ENCODE assay signal across 9 cellular contexts in the genomic region with DNA sequence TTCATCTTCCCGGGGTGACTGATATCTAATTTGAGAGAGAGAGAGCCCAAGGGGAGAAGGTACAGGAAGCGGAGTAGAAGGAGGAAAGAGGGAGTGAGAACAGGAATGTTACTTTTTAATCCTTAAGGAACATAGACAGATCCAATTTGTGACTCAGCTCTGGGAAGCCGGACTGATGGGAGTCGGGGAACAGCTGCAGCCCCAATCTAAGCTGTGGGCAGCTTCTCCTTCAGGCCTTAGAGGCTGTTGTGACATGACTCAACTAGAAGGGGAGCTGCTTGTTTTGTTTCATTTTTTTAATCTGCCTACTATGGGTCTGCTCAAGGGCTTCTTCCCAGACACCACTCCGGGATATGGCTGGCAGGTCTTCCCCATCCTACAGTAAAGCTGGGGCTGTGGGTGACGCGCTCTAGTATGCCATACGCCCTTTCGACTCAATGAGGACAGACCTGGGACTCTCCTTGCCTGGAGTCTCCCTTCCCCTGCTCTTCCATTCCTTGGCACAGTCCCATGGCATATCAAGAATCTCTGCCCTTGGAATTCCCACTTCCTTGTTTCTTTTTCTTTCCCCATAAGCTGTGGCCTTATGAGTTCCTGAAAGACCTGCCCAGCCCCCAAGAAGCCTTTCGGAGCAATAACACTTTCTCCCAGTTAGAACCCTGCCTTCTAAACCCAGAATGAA.
A peak's percentile ranks its signal among the peaks of the same experiment; 100 is the strongest.
DNase-seq lines count a peak whose midpoint lies in the region; ATAC-seq lines count a peak whose summit lies in the region.
"Had no signal": no experiment of that assay in that cellular context is flagged by ENCODE, and none has a peak within 500 bp of the region (broad histone marks: within the 10 kb centered on the region; RNA-seq: fewer than 3 reads in every experiment).

No MANE protein-coding gene starts in this region.

- H3K9me3 ChIP-seq in BLaER1 = no peaks in the 10 kb centered on the region

- H3K9me3 Mint-ChIP-seq in activated CD8-positive, alpha-beta memory T cell treated with anti-CD3 and anti-CD28 coated beads, Interleukin-2, amount 10 ng/mL, durations not matched to agents 7 days and 5 days (ENCODE audit: low read depth) = no peaks in the 10 kb centered on the region

- peak overlapping the region; percentile 59 for H3K4me2 ChIP-seq in BLaER1

- peaks cover 4% of the 10 kb centered on the region for H3K4me1 Mint-ChIP-seq in activated CD8-positive, alpha-beta memory T cell treated with anti-CD3 and anti-CD28 coated beads, Interleukin-2, amount 10 ng/mL, durations not matched to agents 7 days and 5 days

- DNase-seq in Right ventricle myocardium superior = peak; percentile 51
- DNase-seq in activated CD8-positive, alpha-beta memory T cell treated with anti-CD3 and anti-CD28 coated beads, Interleukin-2, amount 10 ng/mL, durations not matched to agents 7 days and 5 days = no peak
- DNase-seq: foreskin melanocyte had no signal

- no peak overlapping the region for H3K27ac Mint-ChIP-seq in activated CD8-positive, alpha-beta memory T cell treated with anti-CD3 and anti-CD28 coated beads, Interleukin-2, amount 10 ng/mL, durations not matched to agents 7 days and 5 days

- H3K27me3 ChIP-seq in BLaER1 (peaks cover 13% of the 10 kb centered on the region), rectal smooth muscle tissue (ENCODE audit: control insufficient read depth, insufficient read depth, low read length) (no peaks in the 10 kb centered on the region)

- H3K36me3 ChIP-seq in BLaER1 = no peaks in the 10 kb centered on the region
- H3K36me3 ChIP-seq in rectal smooth muscle tissue (ENCODE audit: control insufficient read depth, insufficient read depth, low read length) = no peaks in the 10 kb centered on the region

- no peak overlapping the region for H3K9ac ChIP-seq in BLaER1
- no peak overlapping the region for H3K9ac ChIP-seq in rectal smooth muscle tissue (ENCODE audit: low read length)

- H3K27me3 Mint-ChIP-seq in activated CD8-positive, alpha-beta memory T cell treated with anti-CD3 and anti-CD28 coated beads, Interleukin-2, amount 10 ng/mL, durations not matched to agents 7 days and 5 days = peaks cover 28% of the 10 kb centered on the region

- H3K4me3 ChIP-seq in BLaER1 (no peak overlapping the region), rectal smooth muscle tissue (ENCODE audit: low read length) (peak overlapping the region; percentile 95)

- CTCF ChIA-PET in activated CD8-positive, alpha-beta memory T cell treated with anti-CD3 and anti-CD28 coated beads, Interleukin-2, amount 10 ng/mL, durations not matched to agents 7 days and 5 days (lab: Charles Lee) = no interaction called here

- H3K4me3 Mint-ChIP-seq in activated CD8-positive, alpha-beta memory T cell treated with anti-CD3 and anti-CD28 coated beads, Interleukin-2, amount 10 ng/mL, durations not matched to agents 7 days and 5 days = no peak overlapping the region

- no peaks in the 10 kb centered on the region for H4K20me1 ChIP-seq in BLaER1

- no peaks in the 10 kb centered on the region for H3K36me3 Mint-ChIP-seq in activated CD8-positive, alpha-beta memory T cell treated with anti-CD3 and anti-CD28 coated beads, Interleukin-2, amount 10 ng/mL, durations not matched to agents 7 days and 5 days

- H3K27ac ChIP-seq in BLaER1 = no peak overlapping the region
- peak overlapping the region; percentile 69 for H3K27ac ChIP-seq in angular gyrus (ENCODE audit: low read depth, low read length)
- H3K27ac ChIP-seq in rectal smooth muscle tissue (ENCODE audit: low read depth, low read length) = peak overlapping the region; percentile 97

- intact Hi-C loops in Right ventricle myocardium superior (cut with DNase I) = loop anchor here (5.0 kb wide), 1 partner anchor 100 kb away; no protein-coding TSS in a partner anchor

- peaks cover 16% of the 10 kb centered on the region for H3K4me1 ChIP-seq in BLaER1
- H3K4me1 ChIP-seq in rectal smooth muscle tissue (ENCODE audit: control insufficient read depth, insufficient read depth, low read length) = peaks cover 53% of the 10 kb centered on the region

- ATAC-seq in Right ventricle myocardium superior (ENCODE audit: poor library complexity) (peak; percentile 30), GM21515 (IDR thresholded peaks at IDR 0.05; ENCODE audit: unreplicated experiment) (no peak), GM21619 (IDR thresholded peaks at IDR 0.05; ENCODE audit: unreplicated experiment) (no peak), HG03108 (IDR thresholded peaks at IDR 0.05; ENCODE audit: unreplicated experiment) (no peak)
- ATAC-seq in activated CD8-positive, alpha-beta memory T cell treated with anti-CD3 and anti-CD28 coated beads, Interleukin-2, amount 10 ng/mL, durations not matched to agents 7 days and 5 days = no peak
